In genomic region chr16:30335598-30336474, GRCh38 we compare ENCODE assay signal across 8 cellular contexts. TPM values are rescaled to one million over a fixed set of nuclear protein-coding genes. Genes with fewer than 3 reads are reported as not detected.
A peak's percentile ranks its signal among the peaks of the same experiment; 100 is the strongest.
DNase-seq lines count a peak whose midpoint lies in the region; ATAC-seq and TF ChIP-seq lines count a peak whose summit lies in the region.

No MANE protein-coding gene starts in this region.

- H3K36me3 ChIP-seq in WERI-Rb-1, result no peaks in the 10 kb centered on the region

- no peaks in the 10 kb centered on the region for H3K9me3 ChIP-seq in WERI-Rb-1 (ENCODE audit: severe bottlenecking)

- peak; percentile 64 for DNase-seq in activated CD8-positive, alpha-beta memory T cell treated with anti-CD3 and anti-CD28 coated beads, Interleukin-2, amount 50 U/mL, for 48 hours
- DNase-seq in activated CD8-positive, alpha-beta memory T cell treated with anti-CD3 and anti-CD28 coated beads for 24 hours, result no peak
- DNase-seq in WERI-Rb-1, result no peak
- peak; percentile 47 for DNase-seq in fibroblast of villous mesenchyme (ENCODE audit: low read depth)
- DNase-seq in posterior vena cava (ENCODE audit: low spot score), result peak; percentile 46
- no peak for DNase-seq in COLO829 (ENCODE audit: low spot score)
- DNase-seq in Ammon's horn (ENCODE audit: low spot score), result no peak

- no peaks in the 10 kb centered on the region for H3K27me3 ChIP-seq in WERI-Rb-1 (ENCODE audit: insufficient read depth, low read depth, severe bottlenecking)

- H3K27ac ChIP-seq in WERI-Rb-1, result no peak overlapping the region; the same call in 1 of the 2 replicates

- peak overlapping the region; percentile 29 for H3K4me3 ChIP-seq in WERI-Rb-1 (ENCODE audit: low read depth, low read length)
- peak overlapping the region; percentile 60 for H3K4me3 ChIP-seq in fibroblast of villous mesenchyme (ENCODE audit: low read depth, low read length)

- peak; percentile 3 for ATAC-seq in HG03139 (IDR thresholded peaks at IDR 0.05; ENCODE audit: unreplicated experiment)

- intact Hi-C loops in posterior vena cava (cut with DNase I), result no loop called here

- TF ChIP-seq CTCF in WERI-Rb-1 (IDR thresholded peaks at IDR 0.05; ENCODE audit: low read depth, low read length), result no peak
- no peak for TF ChIP-seq CTCF in fibroblast of villous mesenchyme (IDR thresholded peaks at IDR 0.05; ENCODE audit: insufficient read depth, low read depth, low read length)

RNA-seq across cellular contexts. Expression of gene CD2BP2, which starts 19.3 kb away (rescaled TPM):
- 35.1 and 40.6 TPM in 2 replicates for total RNA-seq in fibroblast of villous mesenchyme
- 10 to 100 TPM; 47.9 to 54.2 TPM for total RNA-seq in posterior vena cava

RNA-seq across cellular contexts. Expression of gene TBC1D10B, which starts 34.5 kb away (rescaled TPM):
- total RNA-seq in fibroblast of villous mesenchyme (37.1 and 37.7 TPM in 2 replicates), posterior vena cava (10 to 100 TPM; 27.8 to 29.8 TPM)

RNA-seq across cellular contexts. Expression of gene MYL11, which starts 38.8 kb away (rescaled TPM):
- total RNA-seq in fibroblast of villous mesenchyme (not detected in 2 replicates), posterior vena cava (not detected)

RNA-seq across cellular contexts. Expression of gene SEPTIN1, which starts 46.5 kb away (rescaled TPM):
- total RNA-seq in fibroblast of villous mesenchyme, result 0.43 TPM in 1 of 2 replicates, not detected in the other
- 1 to 10 TPM; 1.6 to 3.0 TPM for total RNA-seq in posterior vena cava

RNA-seq across cellular contexts. Expression of gene ZNF48, which starts 59.4 kb away (rescaled TPM):
- total RNA-seq in fibroblast of villous mesenchyme (10.4 and 12.6 TPM in 2 replicates), posterior vena cava (1 to 10 TPM; 6.2 to 6.5 TPM)

Comparison
In these comparisons a context has a peak if more than half of its experiments do, and no peak if none do; other contexts are left out.
1. DNase-seq: peak in activated CD8-positive, alpha-beta memory T cell treated with anti-CD3 and anti-CD28 coated beads, Interleukin-2, amount 50 U/mL, for 48 hours (single experiment), fibroblast of villous mesenchyme (single experiment) and posterior vena cava (single experiment); none in activated CD8-positive, alpha-beta memory T cell treated with anti-CD3 and anti-CD28 coated beads for 24 hours (single experiment), WERI-Rb-1 (single experiment), COLO829 (single experiment) and Ammon's horn (single experiment).